Comparison of ENCODE assay signal across 11 cellular contexts in the genomic region with DNA sequence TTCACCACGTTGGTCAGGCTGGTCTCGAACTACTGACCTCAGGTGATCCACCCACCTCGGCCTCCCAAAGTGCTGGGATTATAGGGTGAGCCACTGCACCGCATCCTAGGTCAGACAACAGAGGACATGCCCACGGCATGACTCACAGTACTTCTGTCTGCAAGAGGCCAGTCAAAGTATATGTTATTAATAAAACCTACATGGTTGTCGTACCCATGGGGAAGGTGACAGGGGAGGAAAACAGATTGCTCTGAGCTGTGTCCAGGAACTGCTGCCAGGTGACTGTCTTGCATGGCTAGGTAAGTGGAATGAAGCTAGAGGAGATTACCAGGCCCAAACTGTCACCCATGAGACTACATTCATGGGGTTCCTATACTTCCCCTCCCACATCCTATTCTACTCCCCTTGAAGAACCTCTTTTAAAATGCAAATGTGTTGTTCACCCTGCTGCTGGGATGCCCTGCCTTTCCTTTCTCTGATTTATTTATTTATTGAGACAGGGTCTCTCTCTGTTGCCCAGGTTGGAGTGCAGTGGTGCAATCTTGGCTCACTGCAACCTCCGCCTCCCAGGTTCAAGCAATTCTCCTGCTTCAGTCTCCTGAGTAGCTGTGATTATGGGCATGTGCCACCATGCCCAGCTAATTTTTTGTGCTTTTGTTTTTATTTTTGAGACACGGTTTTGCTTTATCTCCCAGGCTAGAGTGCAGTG. TPM values are rescaled to one million over a fixed set of nuclear protein-coding genes. Genes with fewer than 3 reads are reported as not detected.
DNase-seq lines count a peak whose midpoint lies in the region; TF ChIP-seq lines count a peak whose summit lies in the region.
"Had no signal": no experiment of that assay in that cellular context is flagged by ENCODE, and none has a peak within 500 bp of the region (broad histone marks: within the 10 kb centered on the region; RNA-seq: fewer than 3 reads in every experiment).

No MANE protein-coding gene starts in this region.

- H3K27me3 ChIP-seq in PC-9 (ENCODE audit: insufficient read depth, low read depth), result no peaks in the 10 kb centered on the region
- H3K27me3 ChIP-seq: tibial nerve had no signal

- peak overlapping the region; percentile 38 for H3K27ac ChIP-seq in PC-9
- peak overlapping the region; percentile 89 for H3K27ac ChIP-seq in epithelial cell of prostate
- H3K27ac ChIP-seq: tibial nerve had no signal

- H2AFZ ChIP-seq in PC-9, result no peak overlapping the region

- no peaks in the 10 kb centered on the region for H3K9me2 ChIP-seq in PC-9 (ENCODE audit: insufficient read depth)

- H3K36me3 ChIP-seq in PC-9 (ENCODE audit: low read depth), result no peaks in the 10 kb centered on the region
- H3K36me3 ChIP-seq: HAP-1 had no signal

- DNase-seq in GM04503 (ENCODE audit: low read depth) (peak; percentile 10), PC-9 (peak; percentile 73 to 98), epithelial cell of prostate (ENCODE audit: low read depth, low spot score) (peak; percentile 60), renal cortical epithelial cell (ENCODE audit: low read depth) (peak; percentile 89), GM10266 (ENCODE audit: extremely low spot score) (no peak), CD14-positive monocyte (ENCODE audit: low spot score) (no peak)
- DNase-seq in activated CD4-positive, alpha-beta memory T cell treated with anti-CD3 and anti-CD28 coated beads for 36 hours, result no peak
- DNase-seq: activated naive CD4-positive, alpha-beta T cell treated with anti-CD3 and anti-CD28 coated beads for 36 hours; NCI-H1105 treated with DMSO at 0.1 percent for 48 hours had no signal

- no peaks in the 10 kb centered on the region for H4K20me1 ChIP-seq in PC-9 (ENCODE audit: insufficient read depth)

- no TSS peak for BruUV-seq in PC-9 (replicated peaks; lab: Mats Ljungman, UMichigan)

- intact Hi-C loops in PC-9 (cut with micrococcal nuclease; ENCODE audit: unreplicated experiment) (no loop called here), CD14-positive monocyte (cut with micrococcal nuclease) (no loop called here)
- intact Hi-C loops in activated CD4-positive, alpha-beta memory T cell treated with anti-CD3 and anti-CD28 coated beads for 36 hours (cut with micrococcal nuclease), result loop anchor here (5.0 kb wide), 2 partner anchors 64 to 156 kb away; partner anchors contain the start of gene DPAGT1

- TF ChIP-seq CTCF in PC-9 (conservative IDR thresholded peaks at IDR 0.05) (no peak), GM10266 (IDR thresholded peaks at IDR 0.05; ENCODE audit: control insufficient read depth, insufficient read depth, low read depth, missing control alignments) (no peak), CD14-positive monocyte (IDR thresholded peaks at IDR 0.05) (no peak)

- H3K27ac Mint-ChIP-seq in activated CD4-positive, alpha-beta memory T cell treated with anti-CD3 and anti-CD28 coated beads for 36 hours, result no peak overlapping the region
- no peak overlapping the region for H3K27ac Mint-ChIP-seq in CD14-positive monocyte
- H3K27ac Mint-ChIP-seq: activated naive CD4-positive, alpha-beta T cell treated with anti-CD3 and anti-CD28 coated beads for 36 hours had no signal

- peaks cover 11% of the 10 kb centered on the region for H3K4me1 Mint-ChIP-seq in activated CD4-positive, alpha-beta memory T cell treated with anti-CD3 and anti-CD28 coated beads for 36 hours (ENCODE audit: low read depth)
- peaks cover 10% of the 10 kb centered on the region for H3K4me1 Mint-ChIP-seq in CD14-positive monocyte

- H3K4me3 Mint-ChIP-seq in activated CD4-positive, alpha-beta memory T cell treated with anti-CD3 and anti-CD28 coated beads for 36 hours, result no peak overlapping the region
- H3K4me3 Mint-ChIP-seq in CD14-positive monocyte, result no peak overlapping the region
- H3K4me3 Mint-ChIP-seq: activated naive CD4-positive, alpha-beta T cell treated with anti-CD3 and anti-CD28 coated beads for 36 hours had no signal

- H3K9me3 Mint-ChIP-seq in activated CD4-positive, alpha-beta memory T cell treated with anti-CD3 and anti-CD28 coated beads for 36 hours, result no peaks in the 10 kb centered on the region
- no peaks in the 10 kb centered on the region for H3K9me3 Mint-ChIP-seq in CD14-positive monocyte
- H3K9me3 Mint-ChIP-seq: activated naive CD4-positive, alpha-beta T cell treated with anti-CD3 and anti-CD28 coated beads for 36 hours had no signal

- no peaks in the 10 kb centered on the region for H3K27me3 Mint-ChIP-seq in activated CD4-positive, alpha-beta memory T cell treated with anti-CD3 and anti-CD28 coated beads for 36 hours
- H3K27me3 Mint-ChIP-seq in CD14-positive monocyte (ENCODE audit: low read depth in 3 of 3), result peaks cover 0 to 2% (median 0%) of the 10 kb centered on the region in 3 donors

- POLR2A ChIA-PET in PC-9 (lab: Charles Lee; ENCODE audit: unreplicated experiment), result interaction anchor here (0.6 to 1.0 kb wide), 2 partner anchors 81 to 544 kb away, joined by 4 to 5 read pairs; partner anchors contain the start of gene HMBS
- POLR2A ChIA-PET in activated CD4-positive, alpha-beta memory T cell treated with anti-CD3 and anti-CD28 coated beads for 36 hours (lab: Charles Lee), result interaction anchor here (0.6 kb wide), 1 partner anchor 89 kb away, joined by 3 read pairs; no protein-coding TSS in a partner anchor

- peaks cover 29% of the 10 kb centered on the region for H3K4me1 ChIP-seq in PC-9 (replicated peaks; ENCODE audit: insufficient read depth)
- H3K4me1 ChIP-seq: HAP-1 had no signal

- H3F3A ChIP-seq in PC-9 (ENCODE audit: insufficient read depth, low read depth), result peaks cover 48% of the 10 kb centered on the region

- no peak overlapping the region for H3K4me3 ChIP-seq in PC-9
- H3K4me3 ChIP-seq: HAP-1, tibial nerve had no signal

- CTCF ChIA-PET in PC-9 (lab: Charles Lee), result interaction anchor here (1.1 kb wide), 1 partner anchor 9 kb away, joined by 3 read pairs; no protein-coding TSS in a partner anchor
- CTCF ChIA-PET in activated CD4-positive, alpha-beta memory T cell treated with anti-CD3 and anti-CD28 coated beads for 36 hours (lab: Charles Lee), result no interaction called here

- H3K36me3 Mint-ChIP-seq in activated CD4-positive, alpha-beta memory T cell treated with anti-CD3 and anti-CD28 coated beads for 36 hours, result no peaks in the 10 kb centered on the region
- H3K36me3 Mint-ChIP-seq in CD14-positive monocyte, result peaks cover 0 to under 1% of the 10 kb centered on the region in 2 donors

- H3K79me2 ChIP-seq in PC-9 (ENCODE audit: low read depth), result no peaks in the 10 kb centered on the region

- no peaks in the 10 kb centered on the region for H3K9me3 ChIP-seq in PC-9 (ENCODE audit: insufficient read depth, low read depth)
- H3K9me3 ChIP-seq: HAP-1, tibial nerve had no signal

- peak overlapping the region; percentile 22; the same call in 1 of the 2 replicates for H3K4me2 ChIP-seq in PC-9

RNA-seq across cellular contexts. Expression of gene NLRX1, which starts 2.0 kb away (rescaled TPM):
- total RNA-seq in PC-9 (2021), result 18.4 and 22.5 TPM in 2 replicates
- total RNA-seq in renal cortical epithelial cell, result 24.7 and 34.2 TPM in 2 replicates
- 10 to 100 TPM; 18.4 to 18.7 TPM for total RNA-seq in activated CD4-positive, alpha-beta memory T cell treated with anti-CD3 and anti-CD28 coated beads for 36 hours
- 10 to 100 TPM; 14.2 to 15.5 TPM for polyA plus RNA-seq in CD14-positive monocyte

RNA-seq across cellular contexts. Expression of gene ABCG4, which starts 17.7 kb away (rescaled TPM):
- total RNA-seq in PC-9 (2021), result 0.11 TPM in 1 of 2 replicates, not detected in the other
- total RNA-seq in renal cortical epithelial cell, result 0.15 TPM in 1 of 2 replicates, not detected in the other
- total RNA-seq in activated CD4-positive, alpha-beta memory T cell treated with anti-CD3 and anti-CD28 coated beads for 36 hours, result not detected
- polyA plus RNA-seq in CD14-positive monocyte, result not detected

RNA-seq across cellular contexts. Expression of gene NHERF4, which starts 18.8 kb away (rescaled TPM):
- total RNA-seq in PC-9 (2021) (0.73 TPM in 1 of 2 replicates, not detected in the other), renal cortical epithelial cell (0.30 TPM in 1 of 2 replicates, not detected in the other)
- under 1 TPM in 1 of 2 experiments, not detected in 1; 0.36 TPM for total RNA-seq in activated CD4-positive, alpha-beta memory T cell treated with anti-CD3 and anti-CD28 coated beads for 36 hours
- polyA plus RNA-seq in CD14-positive monocyte, result under 1 TPM in 1 of 2 donors, not detected in 1; 0.09 TPM
- total RNA-seq: activated naive CD4-positive, alpha-beta T cell treated with anti-CD3 and anti-CD28 coated beads for 36 hours had no signal

RNA-seq across cellular contexts. Expression of gene CBL, which starts 39.6 kb away (rescaled TPM):
- total RNA-seq in PC-9 (2021) (26.3 and 32.9 TPM in 2 replicates), renal cortical epithelial cell (9.0 and 22.8 TPM in 2 replicates)
- total RNA-seq in activated CD4-positive, alpha-beta memory T cell treated with anti-CD3 and anti-CD28 coated beads for 36 hours, result 10 to 100 TPM; 30.8 to 31.2 TPM
- 10 to 100 TPM in 1 of 2 donors, 1 to 10 TPM in 1; 7.6 to 24.0 TPM for polyA plus RNA-seq in CD14-positive monocyte

RNA-seq across cellular contexts. Expression of gene HINFP, which starts 45.1 kb away (rescaled TPM):
- 34.9 and 35.5 TPM in 2 replicates for total RNA-seq in PC-9 (2021)
- 11.5 and 20.8 TPM in 2 replicates for total RNA-seq in renal cortical epithelial cell
- total RNA-seq in activated CD4-positive, alpha-beta memory T cell treated with anti-CD3 and anti-CD28 coated beads for 36 hours, result 10 to 100 TPM; 22.3 to 24.3 TPM
- 1 to 10 TPM; 8.0 to 8.6 TPM for polyA plus RNA-seq in CD14-positive monocyte

Comparison
In these comparisons a context has a peak if more than half of its experiments do, and no peak if none do; other contexts are left out.
1. DNase-seq: peak in GM04503 (single experiment), PC-9 (2 of 2), epithelial cell of prostate (single experiment) and renal cortical epithelial cell (single experiment); none in GM10266 (single experiment), activated CD4-positive, alpha-beta memory T cell treated with anti-CD3 and anti-CD28 coated beads for 36 hours (single experiment) and CD14-positive monocyte (single experiment).